In the genomic region with DNA sequence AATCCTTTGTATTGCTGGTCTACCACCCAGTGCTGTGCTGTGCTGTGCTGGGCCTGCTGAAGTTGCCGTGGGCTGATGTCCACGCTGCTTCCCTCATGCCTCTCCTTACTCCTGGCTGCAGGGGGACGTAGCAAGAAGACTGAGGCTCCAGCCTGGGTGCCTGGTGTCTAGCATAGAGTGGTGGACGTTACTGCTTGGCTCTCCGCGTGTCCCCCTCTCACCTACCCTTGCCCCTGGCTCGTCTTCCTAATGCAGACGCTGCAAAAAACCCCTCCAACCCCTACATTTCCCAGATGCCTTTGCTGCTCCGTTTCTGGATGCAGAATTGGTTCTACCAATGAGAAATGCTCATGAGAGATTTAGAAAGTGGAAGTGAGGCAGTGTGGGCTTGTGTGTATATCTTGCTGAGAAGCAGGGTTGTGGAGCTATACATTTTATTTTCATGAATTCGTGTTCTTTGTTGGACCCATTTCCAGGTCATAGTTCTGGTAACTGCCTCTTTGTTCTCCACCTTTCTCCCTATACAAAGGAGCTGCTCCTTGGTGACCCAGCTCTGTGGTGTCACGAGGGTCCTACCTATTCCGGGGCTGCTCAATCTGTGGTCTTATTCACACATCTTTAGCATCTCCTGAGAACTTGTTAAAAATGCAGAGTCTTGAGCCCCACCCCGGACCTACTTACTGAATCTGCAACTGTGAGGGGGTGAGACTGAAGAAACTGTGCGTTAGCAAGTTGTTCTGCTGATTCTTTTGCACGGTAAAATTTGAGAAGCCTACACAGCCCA, we compare ENCODE assay signal across 12 cellular contexts. TPM values are rescaled to one million over a fixed set of nuclear protein-coding genes. Genes with fewer than 3 reads are reported as not detected.
DNase-seq lines count a peak whose midpoint lies in the region; ATAC-seq and TF ChIP-seq lines count a peak whose summit lies in the region.
"Had no signal": no experiment of that assay in that cellular context is flagged by ENCODE, and none has a peak within 500 bp of the region (broad histone marks: within the 10 kb centered on the region; RNA-seq: fewer than 3 reads in every experiment).

No MANE protein-coding gene starts in this region.

- peak; percentile 67 for ATAC-seq in GM19023 (IDR thresholded peaks at IDR 0.05; ENCODE audit: unreplicated experiment)
- ATAC-seq in HG03442 (IDR thresholded peaks at IDR 0.05; ENCODE audit: unreplicated experiment): no peak

- no peak overlapping the region for H3K23ac ChIP-seq in mesenchymal stem cell (ENCODE audit: low read length in 2 of 2)

- no peaks in the 10 kb centered on the region for H3K36me3 ChIP-seq in CD8-positive, alpha-beta memory T cell (ENCODE audit: insufficient read depth, low read length)
- H3K36me3 ChIP-seq in mesenchymal stem cell (ENCODE audit: control insufficient read depth in 1 of 2, insufficient read depth in 2 of 2, low read depth in 1 of 2, low read length in 2 of 2) (no peaks in the 10 kb centered on the region), left ventricle myocardium inferior (no peaks in the 10 kb centered on the region)
- H3K36me3 ChIP-seq: WERI-Rb-1 had no signal

- peak overlapping the region; percentile 60 to 98 (median 90) for H3K27ac Mint-ChIP-seq in CD8-positive, alpha-beta memory T cell

- no peak overlapping the region for H2BK12ac ChIP-seq in mesenchymal stem cell (ENCODE audit: low read length in 2 of 2)

- peak overlapping the region; percentile 37 for H3K4me3 ChIP-seq in CD8-positive, alpha-beta memory T cell (ENCODE audit: low read length)
- peak overlapping the region in 35 of 59 donors; percentile 1 to 48 (median 21) for H3K4me3 ChIP-seq in dorsolateral prefrontal cortex
- H3K4me3 ChIP-seq in mesenchymal stem cell (ENCODE audit: insufficient read depth in 1 of 2, low read depth in 1 of 2, low read length in 2 of 2): no peak overlapping the region
- H3K4me3 ChIP-seq in left ventricle myocardium inferior: no peak overlapping the region

- no peak overlapping the region for H3K27ac ChIP-seq in CD8-positive, alpha-beta memory T cell (ENCODE audit: low read depth, low read length)
- H3K27ac ChIP-seq in dorsolateral prefrontal cortex (peak overlapping the region in 45 of 59 donors; percentile 2 to 81 (median 51)), mesenchymal stem cell (ENCODE audit: low read length, poor library complexity, severe bottlenecking) (no peak overlapping the region), left ventricle myocardium inferior (replicated peaks) (no peak overlapping the region)
- H3K27ac ChIP-seq: HL-60, WERI-Rb-1 had no signal

- POLR2A ChIA-PET in CD8-positive, alpha-beta memory T cell (lab: Charles Lee): interaction anchor here (1.3 kb wide), 1 partner anchor 8 kb away, joined by 8 read pairs; the partner anchor contains the start of gene DENND1C

- no peak overlapping the region for H3K4me2 ChIP-seq in mesenchymal stem cell (ENCODE audit: low read length, poor library complexity, severe bottlenecking)

- peaks cover 8% of the 10 kb centered on the region for H3K4me1 ChIP-seq in CD8-positive, alpha-beta memory T cell (ENCODE audit: insufficient read depth, low read length)
- H3K4me1 ChIP-seq in mesenchymal stem cell (ENCODE audit: control insufficient read depth, insufficient read depth, low read depth, low read length) (no peaks in the 10 kb centered on the region), left ventricle myocardium inferior (no peaks in the 10 kb centered on the region)

- H2BK120ac ChIP-seq in mesenchymal stem cell (ENCODE audit: low read depth, low read length): no peak overlapping the region

- no peaks in the 10 kb centered on the region for H3K27me3 Mint-ChIP-seq in CD8-positive, alpha-beta memory T cell

- H3K4me1 Mint-ChIP-seq in CD8-positive, alpha-beta memory T cell: peaks cover 13 to 14% (median 14%) of the 10 kb centered on the region in 3 donors

- no peak for TF ChIP-seq CTCF in dorsolateral prefrontal cortex (IDR thresholded peaks at IDR 0.05 in 54 of 56, conservative IDR thresholded peaks at IDR 0.05 in 2 of 56; ENCODE audit: low read depth in 1 of 56, partially characterized antibody in 56 of 56)
- TF ChIP-seq CTCF in left ventricle myocardium inferior (IDR thresholded peaks at IDR 0.05; ENCODE audit: borderline replicate concordance): no peak

- H3K27me3 ChIP-seq in CD8-positive, alpha-beta memory T cell (ENCODE audit: insufficient read depth, low read length, poor library complexity, severe bottlenecking): no peaks in the 10 kb centered on the region
- no peaks in the 10 kb centered on the region for H3K27me3 ChIP-seq in dorsolateral prefrontal cortex
- H3K27me3 ChIP-seq in mesenchymal stem cell (ENCODE audit: control insufficient read depth in 1 of 2, insufficient read depth in 1 of 2, low read length in 2 of 2): peaks cover 12% of the 10 kb centered on the region in 2 experiments
- peaks cover 66% of the 10 kb centered on the region for H3K27me3 ChIP-seq in left ventricle myocardium inferior (ENCODE audit: low read depth)

- H3K9me3 Mint-ChIP-seq in CD8-positive, alpha-beta memory T cell: peaks cover 0 to 2% (median 0%) of the 10 kb centered on the region in 5 donors

- intact Hi-C loops in dorsolateral prefrontal cortex (cut with DNase I): no loop called here
- intact Hi-C loops in left ventricle myocardium inferior (cut with micrococcal nuclease): no loop called here

- H4K8ac ChIP-seq in mesenchymal stem cell (ENCODE audit: low read length): no peak overlapping the region

- H3K79me1 ChIP-seq in mesenchymal stem cell (replicated peaks; ENCODE audit: low read length, poor library complexity, severe bottlenecking): no peaks in the 10 kb centered on the region

- no peak overlapping the region for H4K91ac ChIP-seq in mesenchymal stem cell (ENCODE audit: low read length)

- H2AK5ac ChIP-seq in mesenchymal stem cell (ENCODE audit: low read length, severe bottlenecking): no peak overlapping the region

- no peak overlapping the region for H2AFZ ChIP-seq in mesenchymal stem cell (ENCODE audit: low read depth, low read length)

- H3K4ac ChIP-seq in mesenchymal stem cell (ENCODE audit: low read depth in 1 of 2, low read length in 2 of 2): no peak overlapping the region

- H3K18ac ChIP-seq in mesenchymal stem cell (ENCODE audit: low read depth in 1 of 2, low read length in 2 of 2): no peak overlapping the region

- H3K4me3 Mint-ChIP-seq in CD8-positive, alpha-beta memory T cell: peak overlapping the region; percentile 74 to 93 (median 86)

- WGBS in mesenchymal stem cell: 60% methylated on average over 14 of the region's 15 CpGs

- no peak overlapping the region for H2BK5ac ChIP-seq in mesenchymal stem cell (ENCODE audit: low read depth, low read length, poor library complexity, severe bottlenecking)

- DNase-seq in CD8-positive, alpha-beta memory T cell: no peak
- DNase-seq in NOMO-1 (lab: John Stamatoyannopoulos, UW; ENCODE audit: unreplicated experiment in 2 of 2) (peak; percentile 10 to 34), dorsolateral prefrontal cortex (no peak), NK-92 (lab: John Stamatoyannopoulos, UW; ENCODE audit: unreplicated experiment) (no peak), mesenchymal stem cell (no peak), left ventricle myocardium inferior (no peak)
- DNase-seq: NCI-H345, WERI-Rb-1 had no signal

- H3K36me3 Mint-ChIP-seq in CD8-positive, alpha-beta memory T cell: peaks cover 0 to 4% (median 0%) of the 10 kb centered on the region in 3 donors

- CTCF ChIA-PET in CD8-positive, alpha-beta memory T cell (lab: Charles Lee): no interaction called here

- H3K9me3 ChIP-seq in CD8-positive, alpha-beta memory T cell (ENCODE audit: low read length): no peaks in the 10 kb centered on the region
- peaks cover 12% of the 10 kb centered on the region for H3K9me3 ChIP-seq in mesenchymal stem cell (ENCODE audit: control insufficient read depth, low read length)
- H3K9me3 ChIP-seq in left ventricle myocardium inferior (replicated peaks): peaks cover 11% of the 10 kb centered on the region

- H2BK15ac ChIP-seq in mesenchymal stem cell (ENCODE audit: low read depth, poor library complexity, severe bottlenecking): no peak overlapping the region

- no peak overlapping the region for H3K9ac ChIP-seq in mesenchymal stem cell (ENCODE audit: low read length)

- no peak overlapping the region for H3K14ac ChIP-seq in mesenchymal stem cell (ENCODE audit: low read length in 2 of 2)

RNA-seq across cellular contexts. Expression of gene DENND1C, which starts 7.9 kb away (rescaled TPM):
- 10 to 100 TPM; 51.9 to 55.1 TPM for total RNA-seq in CD8-positive, alpha-beta memory T cell
- 93.2 TPM for polyA plus RNA-seq in CD8-positive, alpha-beta memory T cell
- total RNA-seq in dorsolateral prefrontal cortex (1 to 10 TPM in 117 of 120 experiments, under 1 TPM in 3; 0.65 to 5.4 (median 2.4) TPM), left ventricle myocardium inferior (1.2 TPM)
- polyA plus RNA-seq in mesenchymal stem cell (2013, experiment 1 of 2): 0.03 TPM
- 0.04 TPM for polyA plus RNA-seq in mesenchymal stem cell (2013, experiment 2 of 2)

RNA-seq across cellular contexts. Expression of gene TUBB4A, which starts 12.6 kb away (rescaled TPM):
- 1 to 10 TPM; 7.1 to 8.9 TPM for total RNA-seq in CD8-positive, alpha-beta memory T cell
- 5.9 TPM for polyA plus RNA-seq in CD8-positive, alpha-beta memory T cell
- total RNA-seq in dorsolateral prefrontal cortex (1,000 to 10,000 TPM in 16 of 120 experiments, 100 to 1,000 TPM in 104; 306 to 1,743 (median 779) TPM), left ventricle myocardium inferior (3.3 TPM)
- polyA plus RNA-seq in mesenchymal stem cell (2013, experiment 1 of 2): not detected
- 0.01 TPM for polyA plus RNA-seq in mesenchymal stem cell (2013, experiment 2 of 2)
- total RNA-seq: bronchial epithelial cell had no signal

RNA-seq across cellular contexts. Expression of gene CRB3, which starts 25.4 kb away (rescaled TPM):
- 1 to 10 TPM in 1 of 2 experiments, under 1 TPM in 1; 0.88 to 1.8 TPM for total RNA-seq in CD8-positive, alpha-beta memory T cell
- 4.1 TPM for polyA plus RNA-seq in CD8-positive, alpha-beta memory T cell
- total RNA-seq in dorsolateral prefrontal cortex (1 to 10 TPM in 23 of 120 experiments, under 1 TPM in 49, not detected in 48; 0.36 to 2.8 (median 0.83) TPM), left ventricle myocardium inferior (not detected)
- polyA plus RNA-seq in mesenchymal stem cell (2013, experiment 1 of 2): not detected
- polyA plus RNA-seq in mesenchymal stem cell (2013, experiment 2 of 2): not detected

RNA-seq across cellular contexts. Expression of gene SLC25A23, which starts 29.9 kb away (rescaled TPM):
- total RNA-seq in CD8-positive, alpha-beta memory T cell: 10 to 100 TPM; 14.5 to 14.8 TPM
- 19.9 TPM for polyA plus RNA-seq in CD8-positive, alpha-beta memory T cell
- 100 to 1,000 TPM; 113 to 321 (median 206) TPM for total RNA-seq in dorsolateral prefrontal cortex
- polyA plus RNA-seq in mesenchymal stem cell (2013, experiment 1 of 2): 60.2 TPM
- 59.0 TPM for polyA plus RNA-seq in mesenchymal stem cell (2013, experiment 2 of 2)
- total RNA-seq in left ventricle myocardium inferior: 116 TPM

RNA-seq across cellular contexts. Expression of gene TNFSF9, which starts 41.4 kb away (rescaled TPM):
- total RNA-seq in CD8-positive, alpha-beta memory T cell: 10 to 100 TPM; 11.3 to 12.1 TPM
- polyA plus RNA-seq in CD8-positive, alpha-beta memory T cell: 4.5 TPM
- total RNA-seq in dorsolateral prefrontal cortex: 10 to 100 TPM in 3 of 120 experiments, 1 to 10 TPM in 117; 2.4 to 16.3 (median 4.8) TPM
- polyA plus RNA-seq in mesenchymal stem cell (2013, experiment 1 of 2): 3.2 TPM
- 3.4 TPM for polyA plus RNA-seq in mesenchymal stem cell (2013, experiment 2 of 2)
- total RNA-seq in left ventricle myocardium inferior: 0.38 TPM

Comparison
In these comparisons a context has a peak if more than half of its experiments do, and no peak if none do; other contexts are left out.
1. DNase-seq: peak in NOMO-1 (2 of 2); none in CD8-positive, alpha-beta memory T cell (0 of 5), dorsolateral prefrontal cortex (0 of 10), NK-92 (single experiment), mesenchymal stem cell (single experiment) and left ventricle myocardium inferior (single experiment).
2. H3K27ac ChIP-seq: peak in dorsolateral prefrontal cortex (45 of 59); none in CD8-positive, alpha-beta memory T cell (single experiment), mesenchymal stem cell (single experiment) and left ventricle myocardium inferior (single experiment).
3. H3K4me3 ChIP-seq: peak in CD8-positive, alpha-beta memory T cell (single experiment) and dorsolateral prefrontal cortex (35 of 59); none in mesenchymal stem cell (0 of 2) and left ventricle myocardium inferior (single experiment).
4. RNA of gene DENND1C, which starts 7.9 kb away (total RNA-seq): 51.9 to 55.1 TPM in CD8-positive, alpha-beta memory T cell; 0.65 to 5.4 TPM in dorsolateral prefrontal cortex and 1.2 TPM in left ventricle myocardium inferior (single experiment); every median in the first group is over 4 times any median in the second.
5. RNA of gene TUBB4A, which starts 12.6 kb away (total RNA-seq): 306 to 1,743 TPM in dorsolateral prefrontal cortex; 7.1 to 8.9 TPM in CD8-positive, alpha-beta memory T cell and 3.3 TPM in left ventricle myocardium inferior (single experiment); every median in the first group is over 10 times any median in the second.